Comparison of ENCODE assay signal across 1 cellular context in the genomic region with DNA sequence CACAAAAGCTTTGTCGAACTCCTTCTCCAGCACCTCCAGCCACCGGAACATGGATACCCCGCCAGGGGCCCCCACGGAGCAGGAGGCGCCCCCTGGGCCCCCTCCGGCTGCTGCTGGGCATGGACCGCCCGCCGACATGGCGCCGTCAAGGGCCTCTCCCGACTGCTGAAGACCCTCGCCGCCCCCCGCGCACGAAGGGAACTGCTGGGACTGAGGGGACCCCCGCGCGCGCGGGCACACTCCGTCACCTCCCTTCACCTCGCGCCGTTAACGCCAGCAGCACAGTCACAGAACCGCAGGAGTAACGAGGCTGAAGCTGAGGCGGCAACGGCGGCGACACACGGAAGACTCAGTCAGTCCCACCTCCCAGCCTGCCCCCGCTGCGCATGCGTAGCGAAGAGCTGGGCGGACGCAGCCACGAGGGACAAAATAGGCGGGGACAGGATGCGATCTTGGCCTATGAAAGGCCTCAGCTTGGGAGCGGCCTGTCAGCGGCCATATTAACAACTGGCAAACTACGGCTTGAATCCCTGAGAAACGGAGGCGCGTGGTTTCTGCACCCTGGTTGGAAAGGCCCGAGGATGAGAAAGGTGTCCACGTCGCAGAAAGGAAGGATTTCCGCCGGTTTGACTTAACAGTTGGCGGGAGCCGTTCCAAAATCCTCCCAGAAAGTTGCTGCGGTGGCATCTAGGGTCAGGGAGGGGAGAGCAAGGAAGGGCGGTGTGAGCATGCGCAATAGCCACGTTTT.
TF ChIP-seq lines count a peak whose summit lies in the region.

A gene (minus strand): TSS at position 361 of the 748 bp plus-strand sequence. CDS start 223 bp downstream, at position 138.

TF ChIP-seq in HepG2, 621 proteins besides CTCF, POLR2A, EP300 and RAD21 (continued from another document and continues in another):
- TF ChIP-seq, protein P1, sequence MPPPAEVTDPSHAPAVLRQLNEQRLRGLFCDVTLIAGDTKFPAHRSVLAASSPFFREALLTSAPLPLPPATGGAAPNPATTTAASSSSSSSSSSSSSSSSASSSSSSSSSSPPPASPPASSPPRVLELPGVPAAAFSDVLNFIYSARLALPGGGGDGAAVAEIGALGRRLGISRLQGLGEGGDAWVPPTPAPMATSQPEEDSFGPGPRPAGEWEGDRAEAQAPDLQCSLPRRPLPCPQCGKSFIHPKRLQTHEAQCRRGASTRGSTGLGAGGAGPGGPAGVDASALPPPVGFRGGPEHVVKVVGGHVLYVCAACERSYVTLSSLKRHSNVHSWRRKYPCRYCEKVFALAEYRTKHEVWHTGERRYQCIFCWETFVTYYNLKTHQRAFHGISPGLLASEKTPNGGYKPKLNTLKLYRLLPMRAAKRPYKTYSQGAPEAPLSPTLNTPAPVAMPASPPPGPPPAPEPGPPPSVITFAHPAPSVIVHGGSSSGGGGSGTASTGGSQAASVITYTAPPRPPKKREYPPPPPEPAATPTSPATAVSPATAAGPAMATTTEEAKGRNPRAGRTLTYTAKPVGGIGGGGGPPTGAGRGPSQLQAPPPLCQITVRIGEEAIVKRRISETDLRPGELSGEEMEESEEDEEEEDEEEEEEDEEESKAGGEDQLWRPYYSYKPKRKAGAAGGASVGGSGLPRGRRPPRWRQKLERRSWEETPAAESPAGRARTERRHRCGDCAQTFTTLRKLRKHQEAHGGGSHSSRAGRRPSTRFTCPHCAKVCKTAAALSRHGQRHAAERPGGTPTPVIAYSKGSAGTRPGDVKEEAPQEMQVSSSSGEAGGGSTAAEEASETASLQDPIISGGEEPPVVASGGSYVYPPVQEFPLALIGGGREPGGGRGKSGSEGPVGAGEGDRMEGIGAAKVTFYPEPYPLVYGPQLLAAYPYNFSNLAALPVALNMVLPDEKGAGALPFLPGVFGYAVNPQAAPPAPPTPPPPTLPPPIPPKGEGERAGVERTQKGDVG (CRISPR knock-in tag; IDR thresholded peaks at IDR 0.05; ENCODE audit: borderline replicate concordance) = peak; percentile 96
- TF ChIP-seq PHF21A (CRISPR knock-in tag; IDR thresholded peaks at IDR 0.05) (0 out of 2 replicates have a peak, but pooled peaks have one; percentile 29), MEF2D (CRISPR knock-in tag; IDR thresholded peaks at IDR 0.05) (peak; percentile 84; the same call in 1 of the 2 replicates), SNAI1 (CRISPR knock-in tag; IDR thresholded peaks at IDR 0.05; ENCODE audit: borderline replicate concordance) (no peak; the same call in 1 of the 2 replicates), ZNF143 (CRISPR knock-in tag; IDR thresholded peaks at IDR 0.05) (peak; percentile 79), KLF12 (CRISPR knock-in tag; IDR thresholded peaks at IDR 0.05; ENCODE audit: borderline replicate concordance) (peak; percentile 95), DNMT3B (CRISPR knock-in tag; conservative IDR thresholded peaks at IDR 0.05) (peak; percentile 52; the same call in 1 of the 2 replicates), ZNF644 (CRISPR knock-in tag; IDR thresholded peaks at IDR 0.05; ENCODE audit: low read depth) (no peak; the same call in 1 of the 2 replicates), ZNF563 (CRISPR knock-in tag; IDR thresholded peaks at IDR 0.05) (peak; percentile 95), KLF9 (CRISPR knock-in tag; IDR thresholded peaks at IDR 0.05; ENCODE audit: low read depth) (peak; percentile 94), SMYD3 (CRISPR knock-in tag; IDR thresholded peaks at IDR 0.05) (peak; percentile 91), SAFB2 (CRISPR knock-in tag; IDR thresholded peaks at IDR 0.05; ENCODE audit: borderline replicate concordance, low read depth) (peak; percentile 28; the same call in 1 of the 2 replicates), ZNF256 (CRISPR knock-in tag; conservative IDR thresholded peaks at IDR 0.05) (peak; percentile 93), ZNF232 (CRISPR knock-in tag; IDR thresholded peaks at IDR 0.05; ENCODE audit: borderline replicate concordance) (peak; percentile 94), HOXA3 (CRISPR knock-in tag; IDR thresholded peaks at IDR 0.05) (peak; percentile 98), ZNF569 (CRISPR knock-in tag; IDR thresholded peaks at IDR 0.05; ENCODE audit: borderline replicate concordance) (peak; percentile 95), ZBTB38 (CRISPR knock-in tag; IDR thresholded peaks at IDR 0.05) (peak; percentile 61; the same call in 1 of the 2 replicates), ZNF619 (CRISPR knock-in tag; IDR thresholded peaks at IDR 0.05) (peak; percentile 97), ZNF607 (CRISPR knock-in tag; IDR thresholded peaks at IDR 0.05; ENCODE audit: borderline replicate concordance) (peak; percentile 94), ZNF317 (CRISPR knock-in tag; IDR thresholded peaks at IDR 0.05) (peak; percentile 90), ZNF773 (CRISPR knock-in tag; IDR thresholded peaks at IDR 0.05; ENCODE audit: borderline replicate concordance) (peak; percentile 67; the same call in 1 of the 2 replicates), CEBPB (IDR thresholded peaks at IDR 0.05; ENCODE audit: borderline replicate concordance, low read depth, low read length) (no peak), ZNF724P (CRISPR knock-in tag; IDR thresholded peaks at IDR 0.05; ENCODE audit: borderline replicate concordance) (peak; percentile 83; the same call in 1 of the 2 replicates), IKZF1 (IDR thresholded peaks at IDR 0.05) (no peak), ARHGAP35 (CRISPR knock-in tag; IDR thresholded peaks at IDR 0.05; ENCODE audit: borderline replicate concordance) (peak; percentile 85), HDAC2 (CRISPR knock-in tag; IDR thresholded peaks at IDR 0.05) (peak; percentile 36), NFE2 (CRISPR knock-in tag; IDR thresholded peaks at IDR 0.05) (no peak), MYNN (CRISPR knock-in tag; IDR thresholded peaks at IDR 0.05; ENCODE audit: low read depth) (peak; percentile 80; the same call in 1 of the 2 replicates), JUNB (CRISPR knock-in tag; IDR thresholded peaks at IDR 0.05; ENCODE audit: borderline replicate concordance) (no peak), GABPA (IDR thresholded peaks at IDR 0.05; ENCODE audit: low read depth, low read length) (no peak), GABPA (CRISPR knock-in tag; IDR thresholded peaks at IDR 0.05; ENCODE audit: low read depth) (peak; percentile 55)
- TF ChIP-seq, protein P2, sequence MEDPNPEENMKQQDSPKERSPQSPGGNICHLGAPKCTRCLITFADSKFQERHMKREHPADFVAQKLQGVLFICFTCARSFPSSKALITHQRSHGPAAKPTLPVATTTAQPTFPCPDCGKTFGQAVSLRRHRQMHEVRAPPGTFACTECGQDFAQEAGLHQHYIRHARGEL (CRISPR knock-in tag; IDR thresholded peaks at IDR 0.05) = peak; percentile 94; the same call in 1 of the 2 replicates
- TF ChIP-seq, protein P3, sequence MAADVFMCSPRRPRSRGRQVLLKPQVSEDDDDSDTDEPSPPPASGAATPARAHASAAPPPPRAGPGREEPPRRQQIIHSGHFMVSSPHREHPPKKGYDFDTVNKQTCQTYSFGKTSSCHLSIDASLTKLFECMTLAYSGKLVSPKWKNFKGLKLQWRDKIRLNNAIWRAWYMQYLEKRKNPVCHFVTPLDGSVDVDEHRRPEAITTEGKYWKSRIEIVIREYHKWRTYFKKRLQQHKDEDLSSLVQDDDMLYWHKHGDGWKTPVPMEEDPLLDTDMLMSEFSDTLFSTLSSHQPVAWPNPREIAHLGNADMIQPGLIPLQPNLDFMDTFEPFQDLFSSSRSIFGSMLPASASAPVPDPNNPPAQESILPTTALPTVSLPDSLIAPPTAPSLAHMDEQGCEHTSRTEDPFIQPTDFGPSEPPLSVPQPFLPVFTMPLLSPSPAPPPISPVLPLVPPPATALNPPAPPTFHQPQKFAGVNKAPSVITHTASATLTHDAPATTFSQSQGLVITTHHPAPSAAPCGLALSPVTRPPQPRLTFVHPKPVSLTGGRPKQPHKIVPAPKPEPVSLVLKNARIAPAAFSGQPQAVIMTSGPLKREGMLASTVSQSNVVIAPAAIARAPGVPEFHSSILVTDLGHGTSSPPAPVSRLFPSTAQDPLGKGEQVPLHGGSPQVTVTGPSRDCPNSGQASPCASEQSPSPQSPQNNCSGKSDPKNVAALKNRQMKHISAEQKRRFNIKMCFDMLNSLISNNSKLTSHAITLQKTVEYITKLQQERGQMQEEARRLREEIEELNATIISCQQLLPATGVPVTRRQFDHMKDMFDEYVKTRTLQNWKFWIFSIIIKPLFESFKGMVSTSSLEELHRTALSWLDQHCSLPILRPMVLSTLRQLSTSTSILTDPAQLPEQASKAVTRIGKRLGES (CRISPR knock-in tag; IDR thresholded peaks at IDR 0.05; ENCODE audit: borderline replicate concordance) = peak; percentile 87; the same call in 1 of the 2 replicates
- TF ChIP-seq, protein P4, sequence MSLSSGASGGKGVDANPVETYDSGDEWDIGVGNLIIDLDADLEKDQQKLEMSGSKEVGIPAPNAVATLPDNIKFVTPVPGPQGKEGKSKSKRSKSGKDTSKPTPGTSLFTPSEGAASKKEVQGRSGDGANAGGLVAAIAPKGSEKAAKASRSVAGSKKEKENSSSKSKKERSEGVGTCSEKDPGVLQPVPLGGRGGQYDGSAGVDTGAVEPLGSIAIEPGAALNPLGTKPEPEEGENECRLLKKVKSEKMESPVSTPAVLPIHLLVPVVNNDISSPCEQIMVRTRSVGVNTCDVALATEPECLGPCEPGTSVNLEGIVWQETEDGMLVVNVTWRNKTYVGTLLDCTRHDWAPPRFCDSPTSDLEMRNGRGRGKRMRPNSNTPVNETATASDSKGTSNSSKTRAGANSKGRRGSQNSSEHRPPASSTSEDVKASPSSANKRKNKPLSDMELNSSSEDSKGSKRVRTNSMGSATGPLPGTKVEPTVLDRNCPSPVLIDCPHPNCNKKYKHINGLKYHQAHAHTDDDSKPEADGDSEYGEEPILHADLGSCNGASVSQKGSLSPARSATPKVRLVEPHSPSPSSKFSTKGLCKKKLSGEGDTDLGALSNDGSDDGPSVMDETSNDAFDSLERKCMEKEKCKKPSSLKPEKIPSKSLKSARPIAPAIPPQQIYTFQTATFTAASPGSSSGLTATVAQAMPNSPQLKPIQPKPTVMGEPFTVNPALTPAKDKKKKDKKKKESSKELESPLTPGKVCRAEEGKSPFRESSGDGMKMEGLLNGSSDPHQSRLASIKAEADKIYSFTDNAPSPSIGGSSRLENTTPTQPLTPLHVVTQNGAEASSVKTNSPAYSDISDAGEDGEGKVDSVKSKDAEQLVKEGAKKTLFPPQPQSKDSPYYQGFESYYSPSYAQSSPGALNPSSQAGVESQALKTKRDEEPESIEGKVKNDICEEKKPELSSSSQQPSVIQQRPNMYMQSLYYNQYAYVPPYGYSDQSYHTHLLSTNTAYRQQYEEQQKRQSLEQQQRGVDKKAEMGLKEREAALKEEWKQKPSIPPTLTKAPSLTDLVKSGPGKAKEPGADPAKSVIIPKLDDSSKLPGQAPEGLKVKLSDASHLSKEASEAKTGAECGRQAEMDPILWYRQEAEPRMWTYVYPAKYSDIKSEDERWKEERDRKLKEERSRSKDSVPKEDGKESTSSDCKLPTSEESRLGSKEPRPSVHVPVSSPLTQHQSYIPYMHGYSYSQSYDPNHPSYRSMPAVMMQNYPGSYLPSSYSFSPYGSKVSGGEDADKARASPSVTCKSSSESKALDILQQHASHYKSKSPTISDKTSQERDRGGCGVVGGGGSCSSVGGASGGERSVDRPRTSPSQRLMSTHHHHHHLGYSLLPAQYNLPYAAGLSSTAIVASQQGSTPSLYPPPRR (CRISPR knock-in tag; IDR thresholded peaks at IDR 0.05; ENCODE audit: borderline replicate concordance) = peak; percentile 72
- TF ChIP-seq, protein P5, sequence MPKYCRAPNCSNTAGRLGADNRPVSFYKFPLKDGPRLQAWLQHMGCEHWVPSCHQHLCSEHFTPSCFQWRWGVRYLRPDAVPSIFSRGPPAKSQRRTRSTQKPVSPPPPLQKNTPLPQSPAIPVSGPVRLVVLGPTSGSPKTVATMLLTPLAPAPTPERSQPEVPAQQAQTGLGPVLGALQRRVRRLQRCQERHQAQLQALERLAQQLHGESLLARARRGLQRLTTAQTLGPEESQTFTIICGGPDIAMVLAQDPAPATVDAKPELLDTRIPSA (CRISPR knock-in tag; IDR thresholded peaks at IDR 0.05; ENCODE audit: borderline replicate concordance) = no peak; the same call in 1 of the 2 replicates
- TF ChIP-seq, protein P6, sequence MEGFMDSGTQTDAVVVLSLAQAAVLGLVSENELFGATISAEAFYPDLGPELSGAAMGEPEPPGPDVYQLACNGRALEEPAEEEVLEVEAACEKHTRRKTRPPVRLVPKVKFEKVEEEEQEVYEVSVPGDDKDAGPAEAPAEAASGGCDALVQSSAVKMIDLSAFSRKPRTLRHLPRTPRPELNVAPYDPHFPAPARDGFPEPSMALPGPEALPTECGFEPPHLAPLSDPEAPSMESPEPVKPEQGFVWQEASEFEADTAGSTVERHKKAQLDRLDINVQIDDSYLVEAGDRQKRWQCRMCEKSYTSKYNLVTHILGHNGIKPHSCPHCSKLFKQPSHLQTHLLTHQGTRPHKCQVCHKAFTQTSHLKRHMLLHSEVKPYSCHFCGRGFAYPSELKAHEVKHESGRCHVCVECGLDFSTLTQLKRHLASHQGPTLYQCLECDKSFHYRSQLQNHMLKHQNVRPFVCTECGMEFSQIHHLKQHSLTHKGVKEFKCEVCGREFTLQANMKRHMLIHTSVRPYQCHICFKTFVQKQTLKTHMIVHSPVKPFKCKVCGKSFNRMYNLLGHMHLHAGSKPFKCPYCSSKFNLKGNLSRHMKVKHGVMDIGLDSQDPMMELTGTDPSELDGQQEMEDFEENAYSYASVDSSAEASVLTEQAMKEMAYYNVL (CRISPR knock-in tag; IDR thresholded peaks at IDR 0.05; ENCODE audit: borderline replicate concordance) = peak; percentile 86
- TF ChIP-seq, protein P7, sequence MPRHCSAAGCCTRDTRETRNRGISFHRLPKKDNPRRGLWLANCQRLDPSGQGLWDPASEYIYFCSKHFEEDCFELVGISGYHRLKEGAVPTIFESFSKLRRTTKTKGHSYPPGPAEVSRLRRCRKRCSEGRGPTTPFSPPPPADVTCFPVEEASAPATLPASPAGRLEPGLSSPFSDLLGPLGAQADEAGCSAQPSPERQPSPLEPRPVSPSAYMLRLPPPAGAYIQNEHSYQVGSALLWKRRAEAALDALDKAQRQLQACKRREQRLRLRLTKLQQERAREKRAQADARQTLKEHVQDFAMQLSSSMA (CRISPR knock-in tag; IDR thresholded peaks at IDR 0.05) = peak; percentile 92
- TF ChIP-seq, protein P8, sequence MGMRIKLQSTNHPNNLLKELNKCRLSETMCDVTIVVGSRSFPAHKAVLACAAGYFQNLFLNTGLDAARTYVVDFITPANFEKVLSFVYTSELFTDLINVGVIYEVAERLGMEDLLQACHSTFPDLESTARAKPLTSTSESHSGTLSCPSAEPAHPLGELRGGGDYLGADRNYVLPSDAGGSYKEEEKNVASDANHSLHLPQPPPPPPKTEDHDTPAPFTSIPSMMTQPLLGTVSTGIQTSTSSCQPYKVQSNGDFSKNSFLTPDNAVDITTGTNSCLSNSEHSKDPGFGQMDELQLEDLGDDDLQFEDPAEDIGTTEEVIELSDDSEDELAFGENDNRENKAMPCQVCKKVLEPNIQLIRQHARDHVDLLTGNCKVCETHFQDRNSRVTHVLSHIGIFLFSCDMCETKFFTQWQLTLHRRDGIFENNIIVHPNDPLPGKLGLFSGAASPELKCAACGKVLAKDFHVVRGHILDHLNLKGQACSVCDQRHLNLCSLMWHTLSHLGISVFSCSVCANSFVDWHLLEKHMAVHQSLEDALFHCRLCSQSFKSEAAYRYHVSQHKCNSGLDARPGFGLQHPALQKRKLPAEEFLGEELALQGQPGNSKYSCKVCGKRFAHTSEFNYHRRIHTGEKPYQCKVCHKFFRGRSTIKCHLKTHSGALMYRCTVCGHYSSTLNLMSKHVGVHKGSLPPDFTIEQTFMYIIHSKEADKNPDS (CRISPR knock-in tag; IDR thresholded peaks at IDR 0.05) = peak; percentile 36; the same call in 1 of the 2 replicates
- TF ChIP-seq, protein P9, sequence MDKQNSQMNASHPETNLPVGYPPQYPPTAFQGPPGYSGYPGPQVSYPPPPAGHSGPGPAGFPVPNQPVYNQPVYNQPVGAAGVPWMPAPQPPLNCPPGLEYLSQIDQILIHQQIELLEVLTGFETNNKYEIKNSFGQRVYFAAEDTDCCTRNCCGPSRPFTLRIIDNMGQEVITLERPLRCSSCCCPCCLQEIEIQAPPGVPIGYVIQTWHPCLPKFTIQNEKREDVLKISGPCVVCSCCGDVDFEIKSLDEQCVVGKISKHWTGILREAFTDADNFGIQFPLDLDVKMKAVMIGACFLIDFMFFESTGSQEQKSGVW (CRISPR knock-in tag; IDR thresholded peaks at IDR 0.05; ENCODE audit: borderline replicate concordance) = peak; percentile 94; the same call in 1 of the 2 replicates
